ENCODE assay signal across 19 cellular contexts in the genomic region with DNA sequence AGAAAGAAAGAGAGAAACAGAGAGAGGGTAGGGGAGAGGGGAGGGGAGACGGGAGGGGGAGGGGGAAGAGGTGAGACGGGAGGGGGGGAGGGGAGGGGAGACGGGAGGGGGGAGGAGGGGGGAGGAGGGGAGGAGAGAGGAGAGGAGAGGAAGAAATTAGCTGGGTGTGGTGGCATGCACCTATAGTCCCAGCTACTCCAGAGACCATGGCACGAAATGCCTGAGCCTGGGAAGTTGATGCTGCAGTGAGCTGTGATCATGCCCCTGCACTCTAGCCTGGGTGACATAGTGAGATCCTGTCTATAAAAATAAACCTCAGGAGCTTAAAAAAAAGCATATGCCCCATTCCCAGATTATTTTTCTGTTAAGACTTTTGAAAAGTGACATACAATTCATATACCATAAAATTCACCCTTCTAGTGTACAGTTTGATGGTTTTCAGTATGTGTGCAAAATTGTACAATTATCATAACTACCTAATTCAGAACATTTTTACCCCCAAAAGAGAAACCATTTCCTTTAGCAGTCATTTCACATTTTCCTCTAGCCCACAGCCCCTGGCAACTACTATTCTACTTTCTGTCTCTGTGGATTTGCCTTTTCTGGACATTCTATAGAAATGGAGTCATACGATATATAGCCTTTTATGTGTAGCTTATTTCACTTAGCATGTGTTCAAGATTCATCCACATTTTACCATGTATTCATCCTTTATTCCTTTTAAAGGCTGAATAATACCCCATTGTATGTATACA.
A peak's percentile ranks its signal among the peaks of the same experiment; 100 is the strongest.
DNase-seq lines count a peak whose midpoint lies in the region; ATAC-seq and TF ChIP-seq lines count a peak whose summit lies in the region.
"Had no signal": no experiment of that assay in that cellular context is flagged by ENCODE, and none has a peak within 500 bp of the region (broad histone marks: within the 10 kb centered on the region; RNA-seq: fewer than 3 reads in every experiment).

No MANE protein-coding gene starts in this region.

- CTCF ChIA-PET in activated CD4-positive, alpha-beta T cell treated with anti-CD3 and anti-CD28 coated beads, Interleukin-2, amount 10 ng/mL, durations not matched to agents 7 days and 5 days (lab: Charles Lee) = interaction anchor here (0.6 kb wide), 1 partner anchor 443 kb away, joined by 6 read pairs; no protein-coding TSS in a partner anchor
- CTCF ChIA-PET in Calu3 (lab: Charles Lee) = no interaction called here
- CTCF ChIA-PET in activated CD8-positive, alpha-beta T cell treated with anti-CD3 and anti-CD28 coated beads, Interleukin-2, amount 10 ng/mL, durations not matched to agents 7 days and 5 days (lab: Charles Lee) = no interaction called here

- POLR2A ChIA-PET in activated CD4-positive, alpha-beta T cell treated with anti-CD3 and anti-CD28 coated beads, Interleukin-2, amount 10 ng/mL, durations not matched to agents 7 days and 5 days (lab: Charles Lee) = no interaction called here
- POLR2A ChIA-PET in activated CD8-positive, alpha-beta T cell treated with anti-CD3 and anti-CD28 coated beads, Interleukin-2, amount 10 ng/mL, durations not matched to agents 7 days and 5 days (lab: Charles Lee) = no interaction called here

- BruUV-seq in Calu3 (replicated peaks; lab: Mats Ljungman, UMichigan) = no TSS peak

- peak overlapping the region; percentile 21 for H3K27ac Mint-ChIP-seq in activated CD4-positive, alpha-beta T cell treated with anti-CD3 and anti-CD28 coated beads, Interleukin-2, amount 10 ng/mL, durations not matched to agents 7 days and 5 days
- peak overlapping the region; percentile 1 for H3K27ac Mint-ChIP-seq in Calu3 (ENCODE audit: unreplicated experiment)
- H3K27ac Mint-ChIP-seq in activated CD8-positive, alpha-beta T cell treated with anti-CD3 and anti-CD28 coated beads, Interleukin-2, amount 10 ng/mL, durations not matched to agents 7 days and 5 days = no peak overlapping the region
- H3K27ac Mint-ChIP-seq: HFFc6 had no signal

- H3K36me3 Mint-ChIP-seq in activated CD4-positive, alpha-beta T cell treated with anti-CD3 and anti-CD28 coated beads, Interleukin-2, amount 10 ng/mL, durations not matched to agents 7 days and 5 days (ENCODE audit: low read depth) = no peaks in the 10 kb centered on the region
- H3K36me3 Mint-ChIP-seq in Calu3 (ENCODE audit: insufficient read depth, unreplicated experiment) = no peaks in the 10 kb centered on the region
- no peaks in the 10 kb centered on the region for H3K36me3 Mint-ChIP-seq in activated CD8-positive, alpha-beta T cell treated with anti-CD3 and anti-CD28 coated beads, Interleukin-2, amount 10 ng/mL, durations not matched to agents 7 days and 5 days (ENCODE audit: low read depth)

- H3K4me3 Mint-ChIP-seq in activated CD4-positive, alpha-beta T cell treated with anti-CD3 and anti-CD28 coated beads, Interleukin-2, amount 10 ng/mL, durations not matched to agents 7 days and 5 days = no peak overlapping the region
- no peak overlapping the region for H3K4me3 Mint-ChIP-seq in Calu3 (ENCODE audit: low read depth, unreplicated experiment)
- H3K4me3 Mint-ChIP-seq in activated CD8-positive, alpha-beta T cell treated with anti-CD3 and anti-CD28 coated beads, Interleukin-2, amount 10 ng/mL, durations not matched to agents 7 days and 5 days = no peak overlapping the region
- H3K4me3 Mint-ChIP-seq: HFFc6 had no signal

- no peak for DNase-seq in activated CD4-positive, alpha-beta T cell treated with anti-CD3 and anti-CD28 coated beads, Interleukin-2, amount 10 ng/mL, durations not matched to agents 7 days and 5 days
- no peak for DNase-seq in activated CD4-positive, alpha-beta T cell treated with anti-CD3 and anti-CD28 coated beads for 4 hours
- DNase-seq in Calu3 (no peak), foreskin melanocyte (peak; percentile 20), NCI-H1694 (lab: John Stamatoyannopoulos, UW) (no peak), SKM-1 treated with dmso at 0.1 percent for 144 hours (lab: John Stamatoyannopoulos, UW; ENCODE audit: unreplicated experiment) (no peak)
- DNase-seq in activated CD8-positive, alpha-beta T cell treated with anti-CD3 and anti-CD28 coated beads, Interleukin-2, amount 10 ng/mL, durations not matched to agents 7 days and 5 days = no peak
- DNase-seq: DMS79 treated with DMSO at 0.1 percent for 48 hours, H7, HFFc6, KG1, NCI-H1105 treated with DMSO at 0.1 percent for 48 hours, NCI-H187 treated with DMSO at 0.1 percent for 48 hours, NCI-H226, NCI-H524, PC-3, RPMI8226, SHP77 treated with DMSO at 0.1 percent for 48 hours had no signal

- no peak for TF ChIP-seq CTCF in Calu3 (IDR thresholded peaks at IDR 0.05; ENCODE audit: unreplicated experiment)

- peak; percentile 33 for ATAC-seq in activated CD8-positive, alpha-beta T cell treated with anti-CD3 and anti-CD28 coated beads, Interleukin-2, amount 10 ng/mL, durations not matched to agents 7 days and 5 days
- no peak for ATAC-seq in GM19351 (IDR thresholded peaks at IDR 0.05; ENCODE audit: unreplicated experiment)
- ATAC-seq: PC-3 had no signal

- H3K4me1 Mint-ChIP-seq in activated CD4-positive, alpha-beta T cell treated with anti-CD3 and anti-CD28 coated beads, Interleukin-2, amount 10 ng/mL, durations not matched to agents 7 days and 5 days = peaks cover 24% of the 10 kb centered on the region
- H3K4me1 Mint-ChIP-seq in Calu3 (ENCODE audit: low read depth, unreplicated experiment) = peaks cover 9% of the 10 kb centered on the region
- H3K4me1 Mint-ChIP-seq in activated CD8-positive, alpha-beta T cell treated with anti-CD3 and anti-CD28 coated beads, Interleukin-2, amount 10 ng/mL, durations not matched to agents 7 days and 5 days (ENCODE audit: low read depth) = peaks cover 21% of the 10 kb centered on the region

- H3K9me3 Mint-ChIP-seq in activated CD4-positive, alpha-beta T cell treated with anti-CD3 and anti-CD28 coated beads, Interleukin-2, amount 10 ng/mL, durations not matched to agents 7 days and 5 days = peaks cover 4% of the 10 kb centered on the region
- peaks cover 1% of the 10 kb centered on the region for H3K9me3 Mint-ChIP-seq in Calu3 (ENCODE audit: low read depth, unreplicated experiment)
- peaks cover 3% of the 10 kb centered on the region for H3K9me3 Mint-ChIP-seq in activated CD8-positive, alpha-beta T cell treated with anti-CD3 and anti-CD28 coated beads, Interleukin-2, amount 10 ng/mL, durations not matched to agents 7 days and 5 days (ENCODE audit: insufficient read depth)

- no peaks in the 10 kb centered on the region for H3K27me3 Mint-ChIP-seq in activated CD4-positive, alpha-beta T cell treated with anti-CD3 and anti-CD28 coated beads, Interleukin-2, amount 10 ng/mL, durations not matched to agents 7 days and 5 days
- no peaks in the 10 kb centered on the region for H3K27me3 Mint-ChIP-seq in Calu3 (ENCODE audit: unreplicated experiment)
- H3K27me3 Mint-ChIP-seq in activated CD8-positive, alpha-beta T cell treated with anti-CD3 and anti-CD28 coated beads, Interleukin-2, amount 10 ng/mL, durations not matched to agents 7 days and 5 days (ENCODE audit: low read depth) = no peaks in the 10 kb centered on the region

- intact Hi-C loops in Calu3 (cut with micrococcal nuclease; ENCODE audit: unreplicated experiment) = no loop called here
